Comparison of ENCODE assay signal across 39 cellular contexts in the genomic region with DNA sequence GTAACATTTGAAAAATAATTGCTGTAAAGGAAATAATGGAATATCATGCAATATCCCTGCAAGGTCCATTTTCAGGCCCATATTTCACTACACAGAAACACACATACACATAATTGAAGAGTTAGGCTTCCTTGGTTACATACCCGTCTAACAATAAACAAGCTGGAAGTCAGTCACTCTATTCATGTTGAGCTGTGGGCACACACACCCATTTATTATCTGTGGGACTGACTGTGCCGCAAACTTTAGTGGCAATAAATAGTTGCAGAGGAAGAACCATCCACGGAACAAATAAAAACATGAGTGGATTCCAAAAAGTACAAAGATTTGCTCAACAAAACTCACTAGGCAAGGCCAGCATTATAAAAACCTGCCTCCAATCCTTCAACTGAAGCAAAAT. TPM values are rescaled to one million over a fixed set of nuclear protein-coding genes. Genes with fewer than 3 reads are reported as not detected.
"Had no signal": no experiment of that assay in that cellular context is flagged by ENCODE, and none has a peak within 500 bp of the region (broad histone marks: within the 10 kb centered on the region; RNA-seq: fewer than 3 reads in every experiment).

No MANE protein-coding gene starts in this region.

- H3K27ac Mint-ChIP-seq: activated B cell treated with CpG ODN at 0.5 μM for 24 hours; activated CD4-positive, alpha-beta memory T cell treated with anti-CD3 and anti-CD28 coated beads for 36 hours; activated CD4-positive, alpha-beta T cell treated with anti-CD3 and anti-CD28 coated beads, Interleukin-2, amount 10 ng/mL, durations not matched to agents 24 days and 14 days; activated CD8-positive, alpha-beta T cell treated with anti-CD3 and anti-CD28 coated beads for 36 hours; activated naive CD4-positive, alpha-beta T cell treated with anti-CD3 and anti-CD28 coated beads for 36 hours; activated naive CD4-positive, alpha-beta T cell treated with anti-CD3 and anti-CD28 coated beads, Interleukin-2, amount 50 U/mL, for 72 hours; activated naive CD8-positive, alpha-beta T cell treated with anti-CD3 and anti-CD28 coated beads for 36 hours; activated T-cell treated with anti-CD3 and anti-CD28 coated beads, Interleukin-2, amount 50 U/mL, for 72 hours; activated T-helper 1 cell treated with anti-CD3 and anti-CD28 coated beads, Interleukin-12 subunit alpha, Interleukin-12 subunit beta, Interleukin-2, Interleukin-4 antibody, amounts not matched to agents 30 ng/mL and 10 ng/mL and 1 ng/mL, durations not matched to agents 14 hours and 24 hours and 36 hours; activated T-helper 17 cell treated with anti-CD3 and anti-CD28 coated beads, Interleukin-2, amount 50 U/mL, for 72 hours; T-helper 1 cell treated with Interleukin-12 subunit alpha and Interleukin-12 subunit beta and Interleukin-4 antibody, amounts not matched to agents 30 μg/mL and 1 μg/mL, for 36 hours; T-helper 2 cell treated with Interferon-gamma antibody and Interleukin-4, amounts not matched to agents 5 μg/mL and 100 μg/mL, for 36 hours had no signal

- H3K4me3 Mint-ChIP-seq: activated B cell treated with CpG ODN at 0.5 μM for 24 hours; activated CD4-positive, alpha-beta memory T cell treated with anti-CD3 and anti-CD28 coated beads for 36 hours; activated CD4-positive, alpha-beta T cell treated with anti-CD3 and anti-CD28 coated beads, Interleukin-2, amount 10 ng/mL, durations not matched to agents 24 days and 14 days; activated CD8-positive, alpha-beta T cell treated with anti-CD3 and anti-CD28 coated beads for 36 hours; activated naive CD4-positive, alpha-beta T cell treated with anti-CD3 and anti-CD28 coated beads for 36 hours; activated naive CD8-positive, alpha-beta T cell treated with anti-CD3 and anti-CD28 coated beads for 36 hours; activated T-cell treated with anti-CD3 and anti-CD28 coated beads, Interleukin-2, amount 50 U/mL, for 4 hours; activated T-cell treated with anti-CD3 and anti-CD28 coated beads, Interleukin-2, amount 50 U/mL, for 72 hours; activated T-helper 1 cell treated with anti-CD3 and anti-CD28 coated beads, Interleukin-12 subunit alpha, Interleukin-12 subunit beta, Interleukin-2, Interleukin-4 antibody, amounts not matched to agents 30 ng/mL and 10 ng/mL and 1 ng/mL, durations not matched to agents 14 hours and 24 hours and 36 hours; activated T-helper 17 cell treated with anti-CD3 and anti-CD28 coated beads, Interleukin-2, amount 50 U/mL, for 72 hours; brain; central memory CD8-positive, alpha-beta T cell; T-helper 1 cell treated with Interleukin-12 subunit alpha and Interleukin-12 subunit beta and Interleukin-4 antibody, amounts not matched to agents 30 μg/mL and 1 μg/mL, for 36 hours; T-helper 2 cell treated with Interferon-gamma antibody and Interleukin-4, amounts not matched to agents 5 μg/mL and 100 μg/mL, for 36 hours had no signal

- H3K27ac ChIP-seq: adrenal gland, cardiac muscle cell, VCaP had no signal

- FAIRE-seq: bronchial epithelial cell, TTC549 had no signal

- ATAC-seq: activated CD8-positive, alpha-beta T cell treated with anti-CD3 and anti-CD28 coated beads for 36 hours; activated naive CD4-positive, alpha-beta T cell treated with anti-CD3 and anti-CD28 coated beads, Interleukin-2, amount 50 U/mL, for 72 hours; activated T-cell treated with anti-CD3 and anti-CD28 coated beads, Interleukin-2, amount 50 U/mL, for 4 hours; activated T-cell treated with anti-CD3 and anti-CD28 coated beads, Interleukin-2, amount 50 U/mL, for 72 hours; activated T-helper 17 cell treated with anti-CD3 and anti-CD28 coated beads, Interleukin-2, amount 50 U/mL, for 72 hours had no signal

- H3K4me1 Mint-ChIP-seq: activated B cell treated with CpG ODN at 0.5 μM for 24 hours; activated CD4-positive, alpha-beta T cell treated with anti-CD3 and anti-CD28 coated beads, Interleukin-2, amount 10 ng/mL, durations not matched to agents 24 days and 14 days; activated naive CD8-positive, alpha-beta T cell treated with anti-CD3 and anti-CD28 coated beads for 36 hours; activated T-helper 17 cell treated with anti-CD3 and anti-CD28 coated beads, Interleukin-2, amount 50 U/mL, for 72 hours; central memory CD8-positive, alpha-beta T cell had no signal

- H3K4me3 ChIP-seq: adrenal gland, cardiac muscle cell had no signal

- H3K36me3 Mint-ChIP-seq: activated CD4-positive, alpha-beta memory T cell treated with anti-CD3 and anti-CD28 coated beads for 36 hours; activated naive CD8-positive, alpha-beta T cell treated with anti-CD3 and anti-CD28 coated beads for 36 hours had no signal

- H3K27me3 ChIP-seq: adrenal gland, cardiac muscle cell had no signal

- H3K36me3 ChIP-seq: cardiac muscle cell had no signal

- H3K27me3 Mint-ChIP-seq: activated B cell treated with CpG ODN at 0.5 μM for 24 hours; activated CD4-positive, alpha-beta memory T cell treated with anti-CD3 and anti-CD28 coated beads for 36 hours; activated CD4-positive, alpha-beta T cell treated with anti-CD3 and anti-CD28 coated beads, Interleukin-2, amount 10 ng/mL, durations not matched to agents 24 days and 14 days; activated naive CD8-positive, alpha-beta T cell treated with anti-CD3 and anti-CD28 coated beads for 36 hours; central memory CD8-positive, alpha-beta T cell had no signal

- DNase-seq: activated B cell treated with CpG ODN at 0.5 μM for 24 hours; activated CD4-positive, alpha-beta memory T cell treated with anti-CD3 and anti-CD28 coated beads for 36 hours; activated CD4-positive, alpha-beta T cell treated with anti-CD3 and anti-CD28 coated beads for 4 hours; activated CD4-positive, alpha-beta T cell treated with anti-CD3 and anti-CD28 coated beads, Interleukin-2, amount 10 ng/mL, durations not matched to agents 24 days and 14 days; activated CD4-positive, alpha-beta T cell treated with anti-CD3 and anti-CD28 coated beads, Interleukin-2, amount 50 U/mL, for 1 hour; activated CD4-positive, alpha-beta T cell treated with anti-CD3 and anti-CD28 coated beads, Interleukin-2, amount 50 U/mL, for 4 hours; activated CD4-positive, CD25-positive, alpha-beta regulatory T cell treated with anti-CD3 and anti-CD28 coated beads, Interleukin-2, amount 50 U/mL, for 72 hours; activated CD8-positive, alpha-beta memory T cell treated with anti-CD3 and anti-CD28 coated beads, Interleukin-2, amount 50 U/mL, for 4 hours; activated CD8-positive, alpha-beta T cell treated with anti-CD3 and anti-CD28 coated beads for 36 hours; activated effector memory CD4-positive, alpha-beta T cell treated with anti-CD3 and anti-CD28 coated beads, Interleukin-2, amount 50 U/mL, for 16 hours; activated gamma-delta T cell treated with Interleukin-2 at 50 U/mL for 16 hours; activated naive CD4-positive, alpha-beta T cell; activated naive CD4-positive, alpha-beta T cell treated with anti-CD3 and anti-CD28 coated beads for 36 hours; activated naive CD4-positive, alpha-beta T cell treated with anti-CD3 and anti-CD28 coated beads, Interleukin-2, amount 50 U/mL, for 16 hours; activated naive CD8-positive, alpha-beta T cell treated with anti-CD3 and anti-CD28 coated beads for 36 hours; activated T-cell treated with anti-CD3 and anti-CD28 coated beads for 4 hours; activated T-cell treated with anti-CD3 and anti-CD28 coated beads, Interleukin-2, amount 50 U/mL, for 1 hour; activated T-cell treated with anti-CD3 and anti-CD28 coated beads, Interleukin-2, amount 50 U/mL, for 4 hours; activated T-cell treated with anti-CD3 and anti-CD28 coated beads, Interleukin-2, amount 50 U/mL, for 72 hours; adrenal gland; amniotic stem cell; aorta; caudate nucleus; cerebellar nuclear complex; T-helper 1 cell; T-helper 2 cell; T-helper 9 cell had no signal

- H3K9me3 ChIP-seq: adrenal gland had no signal

RNA-seq across cellular contexts. Expression of a gene that starts 24.8 kb away (rescaled TPM):
- total RNA-seq: activated B cell treated with CpG ODN at 0.5 μM for 24 hours; activated CD4-positive, alpha-beta memory T cell treated with anti-CD3 and anti-CD28 coated beads for 36 hours; activated CD4-positive, alpha-beta T cell treated with anti-CD3 and anti-CD28 coated beads, Interleukin-2, amount 10 ng/mL, durations not matched to agents 24 days and 14 days; activated CD8-positive, alpha-beta memory T cell treated with anti-CD3 and anti-CD28 coated beads for 36 hours; activated CD8-positive, alpha-beta T cell treated with anti-CD3 and anti-CD28 coated beads for 36 hours; activated naive CD4-positive, alpha-beta T cell treated with anti-CD3 and anti-CD28 coated beads for 36 hours; activated naive CD4-positive, alpha-beta T cell treated with anti-CD3 and anti-CD28 coated beads, Interleukin-2, amount 50 U/mL, for 72 hours; activated naive CD8-positive, alpha-beta T cell treated with anti-CD3 and anti-CD28 coated beads for 36 hours; activated T-cell treated with anti-CD3 and anti-CD28 coated beads, Interleukin-2, amount 50 U/mL, for 72 hours; activated T-helper 1 cell treated with anti-CD3 and anti-CD28 coated beads, Interleukin-12 subunit alpha, Interleukin-12 subunit beta, Interleukin-2, Interleukin-4 antibody, amounts not matched to agents 30 ng/mL and 10 ng/mL and 1 ng/mL, durations not matched to agents 14 hours and 24 hours and 36 hours; activated T-helper 17 cell treated with anti-CD3 and anti-CD28 coated beads, Interleukin-2, amount 50 U/mL, for 72 hours had no signal
